8 cellular contexts compared by ENCODE assay signal in the genomic region with DNA sequence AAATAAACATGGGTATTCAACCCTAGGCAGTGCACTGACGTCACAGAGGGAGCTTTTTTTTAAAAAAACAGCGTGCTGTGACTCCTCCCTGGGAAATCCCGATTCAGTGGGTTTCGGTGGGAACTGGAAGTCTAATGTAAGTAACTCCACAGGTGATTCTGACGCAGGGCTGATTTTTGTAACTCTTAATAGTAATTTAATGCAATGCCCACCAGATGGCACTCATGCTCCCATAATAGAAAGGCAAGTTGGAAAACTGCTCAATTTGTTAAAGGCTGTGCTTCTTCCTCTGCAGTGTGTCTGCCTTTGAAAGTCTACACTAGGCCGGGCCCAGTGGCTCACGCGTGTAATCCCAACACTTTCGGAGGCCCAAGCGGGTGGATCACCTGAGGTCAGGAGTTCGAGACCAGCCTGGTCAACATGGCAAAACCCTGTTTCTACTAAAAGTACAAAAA. TPM values are rescaled to one million over a fixed set of nuclear protein-coding genes. Genes with fewer than 3 reads are reported as not detected.
DNase-seq lines count a peak whose midpoint lies in the region; ATAC-seq, FAIRE-seq and TF ChIP-seq lines count a peak whose summit lies in the region.

No MANE protein-coding gene starts in this region.

- TF ChIP-seq CTCF in progenitor cell of endocrine pancreas (IDR thresholded peaks at IDR 0.05; ENCODE audit: unreplicated experiment), result peak; percentile 70

- ATAC-seq in GM21737 (IDR thresholded peaks at IDR 0.05; ENCODE audit: unreplicated experiment), result peak; percentile 77

- H3K9me3 Mint-ChIP-seq in progenitor cell of endocrine pancreas (ENCODE audit: low read depth), result peaks cover 4% of the 10 kb centered on the region

- H3K36me3 Mint-ChIP-seq in progenitor cell of endocrine pancreas (ENCODE audit: insufficient read depth), result peaks cover 3% of the 10 kb centered on the region

- no peak for TF ChIP-seq POLR2A in GM12891 (IDR thresholded peaks at IDR 0.05; ENCODE audit: low read depth, low read length)

- no peaks in the 10 kb centered on the region for H3K36me3 ChIP-seq in SJSA1

- H3K9me3 ChIP-seq in SJSA1 (replicated peaks), result no peaks in the 10 kb centered on the region

- H3K4me3 Mint-ChIP-seq in progenitor cell of endocrine pancreas (ENCODE audit: low read depth), result no peak overlapping the region

- H3K4me1 Mint-ChIP-seq in progenitor cell of endocrine pancreas (ENCODE audit: low read depth), result no peaks in the 10 kb centered on the region

- DNase-seq in ELF-1 (ENCODE audit: low read depth, low spot score) (peak; percentile 66), LoVo (ENCODE audit: low spot score) (peak; percentile 70), SJSA1 (ENCODE audit: low read depth in 1 of 2, low spot score in 2 of 2) (peak; percentile 56 to 58), glomerular visceral epithelial cell (ENCODE audit: extremely low spot score) (peak; percentile 76), progenitor cell of endocrine pancreas (ENCODE audit: low spot score, unreplicated experiment) (peak; percentile 44), GM12891 (ENCODE audit: insufficient read length, low spot score) (no peak)
- DNase-seq in activated naive CD4-positive, alpha-beta T cell treated with anti-CD3 and anti-CD28 coated beads, Interleukin-2, amount 50 U/mL, for 16 hours, result peak; percentile 50

- H3K27ac ChIP-seq in SJSA1, result no peak overlapping the region

- H3K27me3 ChIP-seq in SJSA1 (replicated peaks), result no peaks in the 10 kb centered on the region; the same call in 1 of the 2 replicates

- no peak overlapping the region for H3K27ac Mint-ChIP-seq in progenitor cell of endocrine pancreas

- H3K4me1 ChIP-seq in SJSA1 (replicated peaks), result peaks cover 18% of the 10 kb centered on the region

- no peak for FAIRE-seq in GM12891 (lab: Jason Lieb, UNC)

- no peak overlapping the region for H3K4me3 ChIP-seq in SJSA1

- H3K27me3 Mint-ChIP-seq in progenitor cell of endocrine pancreas, result peaks cover 2% of the 10 kb centered on the region

TF ChIP-seq in GM12891, 5 proteins besides CTCF, POLR2A, EP300 and RAD21:
- TF ChIP-seq SPI1 (IDR thresholded peaks at IDR 0.05; ENCODE audit: low read depth, low read length) (no peak), POU2F2 (IDR thresholded peaks at IDR 0.05; ENCODE audit: low read depth, low read length) (no peak), TAF1 (IDR thresholded peaks at IDR 0.05; ENCODE audit: low read depth, low read length) (no peak), PAX5 (IDR thresholded peaks at IDR 0.05; ENCODE audit: insufficient read depth, low read length, severe bottlenecking) (no peak), POLR2AphosphoS5 (IDR thresholded peaks at IDR 0.05; ENCODE audit: low read depth, low read length) (no peak)

RNA-seq across cellular contexts. Expression of gene RSU1, which starts 10.9 kb away (rescaled TPM):
- 134 and 179 TPM in 2 replicates for total RNA-seq in SJSA1 (2014; rRNA removed; shearing (Covaris generic))
- 27.4 and 29.0 TPM in 2 replicates for total RNA-seq in progenitor cell of endocrine pancreas
- 29.0 TPM for polyA plus RNA-seq in GM12891 (2012; ENCODE audit: low read depth, missing spikeins)
